Comparison of ENCODE assay signal across 8 cellular contexts in genomic region chr14:102084931-102085330, GRCh38. TPM values are rescaled to one million over a fixed set of nuclear protein-coding genes. Genes with fewer than 3 reads are reported as not detected.
A peak's percentile ranks its signal among the peaks of the same experiment; 100 is the strongest.
DNase-seq lines count a peak whose midpoint lies in the region; ATAC-seq and TF ChIP-seq lines count a peak whose summit lies in the region.

No MANE protein-coding gene starts in this region.

- no peak overlapping the region for H3K27ac ChIP-seq in SJCRH30

- H3K4me3 ChIP-seq in GM12864 (ENCODE audit: low read depth, low read length) (peak overlapping the region; percentile 82), SJCRH30 (peak overlapping the region; percentile 83), epithelial cell of esophagus (ENCODE audit: low read length) (peak overlapping the region; percentile 73)

- peaks cover 62% of the 10 kb centered on the region for H3K36me3 ChIP-seq in SJCRH30

- ATAC-seq in HG03139 (IDR thresholded peaks at IDR 0.05; ENCODE audit: unreplicated experiment) (no peak), HG03045 (IDR thresholded peaks at IDR 0.05; ENCODE audit: unreplicated experiment) (no peak)

- peaks cover 24% of the 10 kb centered on the region for H3K4me1 ChIP-seq in SJCRH30

- H3K9me3 ChIP-seq in SJCRH30 (replicated peaks), result no peaks in the 10 kb centered on the region

- no peaks in the 10 kb centered on the region for H3K27me3 ChIP-seq in SJCRH30

- intact Hi-C loops in head of caudate nucleus (cut with DNase I), result loop anchor here (5.0 kb wide), 1 partner anchor 222 kb away; the partner anchor contains the start of gene MOK

- no peak for DNase-seq in GM12864 (ENCODE audit: low read depth)
- DNase-seq in SJCRH30, result no peak
- DNase-seq in epithelial cell of esophagus (ENCODE audit: low read depth), result no peak
- DNase-seq in pons (ENCODE audit: low spot score), result peak; percentile 45
- DNase-seq in head of caudate nucleus, result no peak
- no peak for DNase-seq in AML-193 (lab: John Stamatoyannopoulos, UW)

- TF ChIP-seq CTCF in GM12864 (IDR thresholded peaks at IDR 0.05; ENCODE audit: low read depth, low read length, missing control alignments) (no peak), epithelial cell of esophagus (IDR thresholded peaks at IDR 0.05; ENCODE audit: insufficient read depth, low read depth, low read length, missing control alignments) (no peak)

RNA-seq across cellular contexts. Expression of gene HSP90AA1, which starts 1.9 kb away (rescaled TPM):
- 650 and 697 TPM in 2 replicates for total RNA-seq in SJCRH30 (2014; rRNA removed; shearing (Covaris generic))

RNA-seq across cellular contexts. Expression of gene WDR20, which starts 54.8 kb away (rescaled TPM):
- 22.0 and 23.2 TPM in 2 replicates for total RNA-seq in SJCRH30 (2014; rRNA removed; shearing (Covaris generic))
